In genomic region chr2:180240774-180241173, GRCh38 we compare ENCODE assay signal across 10 cellular contexts.
DNase-seq lines count a peak whose midpoint lies in the region; ATAC-seq and TF ChIP-seq lines count a peak whose summit lies in the region.
"Had no signal": no experiment of that assay in that cellular context is flagged by ENCODE, and none has a peak within 500 bp of the region (broad histone marks: within the 10 kb centered on the region; RNA-seq: fewer than 3 reads in every experiment).

No MANE protein-coding gene starts in this region.

- H3K36me3 Mint-ChIP-seq in type B pancreatic cell = no peaks in the 10 kb centered on the region

- no peak overlapping the region for H3K4me3 ChIP-seq in choroid plexus epithelial cell (ENCODE audit: low read depth, low read length)
- H3K4me3 ChIP-seq: pancreas had no signal

- TF ChIP-seq POLR2A in GM18505 (IDR thresholded peaks at IDR 0.05; ENCODE audit: borderline replicate concordance, extremely low read depth, insufficient read depth, insufficient read length) = no peak

- no peaks in the 10 kb centered on the region for H3K4me1 Mint-ChIP-seq in type B pancreatic cell (ENCODE audit: unreplicated experiment)

- no peak overlapping the region for H3K4me3 Mint-ChIP-seq in type B pancreatic cell

- no peak overlapping the region for H3K27ac Mint-ChIP-seq in type B pancreatic cell

- no peaks in the 10 kb centered on the region for H3K9me3 Mint-ChIP-seq in type B pancreatic cell

- TF ChIP-seq CTCF in choroid plexus epithelial cell (conservative IDR thresholded peaks at IDR 0.05; ENCODE audit: low read depth, low read length) (peak; percentile 62), type B pancreatic cell (conservative IDR thresholded peaks at IDR 0.05) (peak; percentile 36)

- H3K27me3 Mint-ChIP-seq in type B pancreatic cell = no peaks in the 10 kb centered on the region

- ATAC-seq in left cardiac atrium (no peak), GM18505 (IDR thresholded peaks at IDR 0.05; ENCODE audit: unreplicated experiment) (no peak)
- ATAC-seq: pancreas had no signal

- intact Hi-C loops in left cardiac atrium (cut with DNase I) = no loop called here

- DNase-seq in SKM-1 treated with dmso at 0.1 percent for 144 hours (lab: John Stamatoyannopoulos, UW; ENCODE audit: unreplicated experiment) (peak; percentile 8), SKM-1 (lab: John Stamatoyannopoulos, UW; ENCODE audit: unreplicated experiment) (no peak), M059J (ENCODE audit: low read depth) (peak; percentile 42), choroid plexus epithelial cell (ENCODE audit: low read depth) (peak; percentile 56), type B pancreatic cell (ENCODE audit: extremely low spot score, unreplicated experiment) (no peak), kidney glomerular epithelial cell (lab: John Stamatoyannopoulos, UW) (no peak), left cardiac atrium (no peak)
- DNase-seq: activated CD4-positive, alpha-beta T cell treated with anti-CD3 and anti-CD28 coated beads for 48 hours; pancreas had no signal

Comparison
In these comparisons a context has a peak if more than half of its experiments do, and no peak if none do; other contexts are left out.
1. DNase-seq: peak in SKM-1 treated with dmso at 0.1 percent for 144 hours (single experiment), M059J (single experiment) and choroid plexus epithelial cell (single experiment); none in SKM-1 (single experiment), type B pancreatic cell (single experiment), kidney glomerular epithelial cell (single experiment) and left cardiac atrium (single experiment).